9 cellular contexts compared by ENCODE assay signal in the genomic region with DNA sequence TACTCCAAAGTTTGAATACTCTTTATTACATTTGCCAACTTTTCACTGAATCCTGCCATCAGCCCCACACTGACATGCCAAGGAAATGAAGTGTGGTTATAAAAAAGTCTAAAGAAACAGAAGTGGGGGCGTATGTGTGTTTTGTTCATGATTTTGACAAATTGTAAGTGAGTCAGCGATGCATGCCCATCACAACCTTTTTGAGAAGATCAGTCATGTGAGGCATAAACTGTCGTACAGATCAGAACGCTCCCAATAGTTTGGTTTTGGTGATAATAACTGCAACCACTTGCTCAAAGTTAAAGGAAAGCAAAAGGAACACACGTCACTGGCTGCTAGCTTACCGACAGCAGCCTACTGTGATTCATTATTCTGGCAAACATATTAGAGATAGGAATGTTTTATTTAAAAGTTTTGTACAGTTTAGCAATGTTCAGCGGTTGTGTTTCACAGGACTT.
DNase-seq lines count a peak whose midpoint lies in the region; ATAC-seq and TF ChIP-seq lines count a peak whose summit lies in the region.
"Had no signal": no experiment of that assay in that cellular context is flagged by ENCODE, and none has a peak within 500 bp of the region (broad histone marks: within the 10 kb centered on the region; RNA-seq: fewer than 3 reads in every experiment).

No MANE protein-coding gene starts in this region.

- H3K36me3 ChIP-seq in heart left ventricle (no peaks in the 10 kb centered on the region), stomach (no peaks in the 10 kb centered on the region)

- no peak for TF ChIP-seq CTCF in activated CD8-positive, alpha-beta T cell treated with anti-CD3 and anti-CD28 coated beads for 36 hours (IDR thresholded peaks at IDR 0.05)
- no peak for TF ChIP-seq CTCF in heart left ventricle (IDR thresholded peaks at IDR 0.05)
- TF ChIP-seq CTCF in stomach (IDR thresholded peaks at IDR 0.05): no peak

- peak; percentile 72 for ATAC-seq in activated CD8-positive, alpha-beta T cell treated with anti-CD3 and anti-CD28 coated beads for 36 hours
- ATAC-seq in activated CD8-positive, alpha-beta T cell treated with anti-CD3 and anti-CD28 coated beads, Interleukin-2, amount 10 ng/mL, durations not matched to agents 7 days and 5 days: no peak
- ATAC-seq in SK-N-SH treated with all-trans-retinoic acid at 6 μM for 48 hours (peak; percentile 88), heart left ventricle (peak; percentile 60 to 85 (median 70))

- peaks cover 0 to 16% (median 0%) of the 10 kb centered on the region in 12 donors for H3K4me1 ChIP-seq in heart left ventricle
- H3K4me1 ChIP-seq in stomach: peaks cover 0 to 31% (median 15%) of the 10 kb centered on the region in 4 donors

- peak; percentile 30 for DNase-seq in activated CD8-positive, alpha-beta T cell treated with anti-CD3 and anti-CD28 coated beads for 36 hours
- no peak for DNase-seq in activated CD8-positive, alpha-beta T cell treated with anti-CD3 and anti-CD28 coated beads, Interleukin-2, amount 10 ng/mL, durations not matched to agents 7 days and 5 days
- DNase-seq in heart left ventricle (peak in 2 of 5 donors; percentile 8 to 33), stomach (no peak), NCI-H82 (lab: John Stamatoyannopoulos, UW) (no peak), NCI-H1092 treated with DMSO at 0.1 percent for 48 hours (lab: John Stamatoyannopoulos, UW) (no peak), NCI-H524 (lab: John Stamatoyannopoulos, UW) (no peak)
- DNase-seq: C1 segment of cervical spinal cord had no signal

- CTCF ChIA-PET in activated CD8-positive, alpha-beta T cell treated with anti-CD3 and anti-CD28 coated beads for 36 hours (lab: Charles Lee): no interaction called here
- CTCF ChIA-PET in activated CD8-positive, alpha-beta T cell treated with anti-CD3 and anti-CD28 coated beads, Interleukin-2, amount 10 ng/mL, durations not matched to agents 7 days and 5 days (lab: Charles Lee): no interaction called here

- no peaks in the 10 kb centered on the region for H3K36me3 Mint-ChIP-seq in activated CD8-positive, alpha-beta T cell treated with anti-CD3 and anti-CD28 coated beads for 36 hours (ENCODE audit: low read depth)
- no peaks in the 10 kb centered on the region for H3K36me3 Mint-ChIP-seq in activated CD8-positive, alpha-beta T cell treated with anti-CD3 and anti-CD28 coated beads, Interleukin-2, amount 10 ng/mL, durations not matched to agents 7 days and 5 days (ENCODE audit: low read depth)

- no peak overlapping the region for H3K4me3 Mint-ChIP-seq in activated CD8-positive, alpha-beta T cell treated with anti-CD3 and anti-CD28 coated beads for 36 hours
- no peak overlapping the region for H3K4me3 Mint-ChIP-seq in activated CD8-positive, alpha-beta T cell treated with anti-CD3 and anti-CD28 coated beads, Interleukin-2, amount 10 ng/mL, durations not matched to agents 7 days and 5 days

- POLR2A ChIA-PET in activated CD8-positive, alpha-beta T cell treated with anti-CD3 and anti-CD28 coated beads for 36 hours (lab: Charles Lee): no interaction called here
- POLR2A ChIA-PET in activated CD8-positive, alpha-beta T cell treated with anti-CD3 and anti-CD28 coated beads, Interleukin-2, amount 10 ng/mL, durations not matched to agents 7 days and 5 days (lab: Charles Lee): interaction anchor here (0.6 kb wide), 1 partner anchor 76 kb away, joined by 3 read pairs; no protein-coding TSS in a partner anchor

- no peak overlapping the region for H3K27ac Mint-ChIP-seq in activated CD8-positive, alpha-beta T cell treated with anti-CD3 and anti-CD28 coated beads for 36 hours
- no peak overlapping the region for H3K27ac Mint-ChIP-seq in activated CD8-positive, alpha-beta T cell treated with anti-CD3 and anti-CD28 coated beads, Interleukin-2, amount 10 ng/mL, durations not matched to agents 7 days and 5 days

- no peaks in the 10 kb centered on the region for H3K27me3 ChIP-seq in heart left ventricle
- H3K27me3 ChIP-seq in stomach: no peaks in the 10 kb centered on the region

- H3K27me3 Mint-ChIP-seq in activated CD8-positive, alpha-beta T cell treated with anti-CD3 and anti-CD28 coated beads for 36 hours: no peaks in the 10 kb centered on the region
- H3K27me3 Mint-ChIP-seq in activated CD8-positive, alpha-beta T cell treated with anti-CD3 and anti-CD28 coated beads, Interleukin-2, amount 10 ng/mL, durations not matched to agents 7 days and 5 days (ENCODE audit: low read depth): no peaks in the 10 kb centered on the region

- no peaks in the 10 kb centered on the region for H3K9me3 Mint-ChIP-seq in activated CD8-positive, alpha-beta T cell treated with anti-CD3 and anti-CD28 coated beads for 36 hours
- H3K9me3 Mint-ChIP-seq in activated CD8-positive, alpha-beta T cell treated with anti-CD3 and anti-CD28 coated beads, Interleukin-2, amount 10 ng/mL, durations not matched to agents 7 days and 5 days (ENCODE audit: insufficient read depth): no peaks in the 10 kb centered on the region

- H3K9me3 ChIP-seq in heart left ventricle (no peaks in the 10 kb centered on the region), stomach (no peaks in the 10 kb centered on the region)

- H3K4me3 ChIP-seq in heart left ventricle (peak overlapping the region in 3 of 12 donors; percentile 8 to 28 (median 27)), stomach (no peak overlapping the region)

- TF ChIP-seq POLR2A in heart left ventricle (IDR thresholded peaks at IDR 0.05) (no peak), stomach (IDR thresholded peaks at IDR 0.05) (no peak)

- H3K27ac ChIP-seq in heart left ventricle (peak overlapping the region in 6 of 12 donors; percentile 2 to 68 (median 31)), stomach (peak overlapping the region in 4 of 5 donors; percentile 22 to 77 (median 54))

- 55 to 77% (median 62%) methylated on average over 7 of the region's 7 CpGs for WGBS in heart left ventricle, 4 donors
- 12 to 33% (median 16%) methylated on average over 7 of the region's 7 CpGs for WGBS in stomach, 5 donors

- intact Hi-C loops in activated CD8-positive, alpha-beta T cell treated with anti-CD3 and anti-CD28 coated beads for 36 hours (cut with micrococcal nuclease): no loop called here
- intact Hi-C loops in heart left ventricle (cut with DNase I): no loop called here
- intact Hi-C loops in stomach (cut with DNase I; ENCODE audit: low total_unique reads): no loop called here

- peak; percentile 50 for TF ChIP-seq EP300 in stomach (IDR thresholded peaks at IDR 0.05)

- H3K4me1 Mint-ChIP-seq in activated CD8-positive, alpha-beta T cell treated with anti-CD3 and anti-CD28 coated beads for 36 hours (ENCODE audit: low read depth): peaks cover 7% of the 10 kb centered on the region
- peaks cover 2% of the 10 kb centered on the region for H3K4me1 Mint-ChIP-seq in activated CD8-positive, alpha-beta T cell treated with anti-CD3 and anti-CD28 coated beads, Interleukin-2, amount 10 ng/mL, durations not matched to agents 7 days and 5 days (ENCODE audit: low read depth)

TF ChIP-seq in SK-N-SH treated with all-trans-retinoic acid at 6 μM for 48 hours, 23 proteins besides CTCF, POLR2A, EP300 and RAD21:
- TF ChIP-seq ZNF565 (CRISPR knock-in tag; conservative IDR thresholded peaks at IDR 0.05; ENCODE audit: low read depth): no peak
